1 cellular context compared by ENCODE assay signal in the genomic region with DNA sequence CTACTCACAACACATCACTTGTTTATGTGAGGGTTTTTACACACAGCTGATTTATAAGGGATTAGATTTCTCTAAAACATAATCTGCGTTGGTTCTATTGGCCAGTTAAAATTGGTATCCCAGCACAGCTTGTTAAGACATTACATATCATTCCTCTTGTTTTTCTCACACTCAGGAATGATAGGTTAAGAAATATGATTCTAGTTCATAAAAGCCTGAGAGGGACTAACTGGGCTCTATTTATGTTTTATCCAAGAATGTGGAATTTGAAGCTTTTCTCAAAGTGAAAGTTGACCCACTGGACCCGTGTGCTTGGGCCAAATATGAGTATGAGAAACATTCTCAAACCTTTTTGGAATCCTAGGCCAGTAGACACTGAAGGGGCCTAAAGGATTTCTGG.
TF ChIP-seq lines count a peak whose summit lies in the region.

No MANE protein-coding gene starts in this region.

TF ChIP-seq in HepG2, 621 proteins besides CTCF, POLR2A, EP300 and RAD21 (continued from another document):
- TF ChIP-seq HES4 (CRISPR knock-in tag; IDR thresholded peaks at IDR 0.05; ENCODE audit: borderline replicate concordance) = no peak
- TF ChIP-seq NR2F2 (IDR thresholded peaks at IDR 0.05; ENCODE audit: borderline replicate concordance, low read depth) = no peak
- TF ChIP-seq GTF2F1 (IDR thresholded peaks at IDR 0.05; ENCODE audit: low read length) = no peak
- TF ChIP-seq ZNF235 (CRISPR knock-in tag; IDR thresholded peaks at IDR 0.05; ENCODE audit: borderline replicate concordance) = no peak
- no peak for TF ChIP-seq ZNF543 (CRISPR knock-in tag; IDR thresholded peaks at IDR 0.05)
- TF ChIP-seq ZNF205 (CRISPR knock-in tag; IDR thresholded peaks at IDR 0.05) = no peak
- TF ChIP-seq, protein P1, sequence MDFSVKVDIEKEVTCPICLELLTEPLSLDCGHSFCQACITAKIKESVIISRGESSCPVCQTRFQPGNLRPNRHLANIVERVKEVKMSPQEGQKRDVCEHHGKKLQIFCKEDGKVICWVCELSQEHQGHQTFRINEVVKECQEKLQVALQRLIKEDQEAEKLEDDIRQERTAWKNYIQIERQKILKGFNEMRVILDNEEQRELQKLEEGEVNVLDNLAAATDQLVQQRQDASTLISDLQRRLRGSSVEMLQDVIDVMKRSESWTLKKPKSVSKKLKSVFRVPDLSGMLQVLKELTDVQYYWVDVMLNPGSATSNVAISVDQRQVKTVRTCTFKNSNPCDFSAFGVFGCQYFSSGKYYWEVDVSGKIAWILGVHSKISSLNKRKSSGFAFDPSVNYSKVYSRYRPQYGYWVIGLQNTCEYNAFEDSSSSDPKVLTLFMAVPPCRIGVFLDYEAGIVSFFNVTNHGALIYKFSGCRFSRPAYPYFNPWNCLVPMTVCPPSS (IDR thresholded peaks at IDR 0.05) = no peak
- no peak for TF ChIP-seq KDM6A (CRISPR knock-in tag; IDR thresholded peaks at IDR 0.05; ENCODE audit: low read depth)
- no peak for TF ChIP-seq ZSCAN29 (CRISPR knock-in tag; conservative IDR thresholded peaks at IDR 0.05)
- no peak for TF ChIP-seq ZIK1 (CRISPR knock-in tag; IDR thresholded peaks at IDR 0.05; ENCODE audit: borderline replicate concordance, low read depth)
- no peak for TF ChIP-seq SRSF4 (IDR thresholded peaks at IDR 0.05; ENCODE audit: low read depth, low read length, poor library complexity, severe bottlenecking)
- TF ChIP-seq SETDB1 (CRISPR knock-in tag; IDR thresholded peaks at IDR 0.05; ENCODE audit: borderline replicate concordance) = no peak
